In the genomic region with DNA sequence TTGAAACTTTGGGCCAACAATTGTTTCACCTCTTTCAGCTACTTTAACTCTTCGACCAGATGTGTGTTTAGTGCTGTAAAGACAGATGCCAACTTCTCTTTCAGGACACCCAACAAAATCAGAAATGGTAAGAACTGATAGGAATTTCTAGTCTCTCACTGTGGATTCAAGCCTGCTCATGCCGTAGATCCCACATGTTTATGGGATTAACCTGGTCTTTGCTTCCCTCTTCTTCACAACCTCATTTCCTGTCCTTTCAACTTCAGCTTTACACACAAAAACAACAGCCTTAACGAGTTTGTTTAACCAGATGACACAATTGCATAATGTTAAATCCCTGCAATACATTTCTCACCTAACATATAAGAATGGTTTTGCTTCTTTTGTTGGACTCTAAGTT, we compare ENCODE assay signal across 26 cellular contexts.
"Had no signal": no experiment of that assay in that cellular context is flagged by ENCODE, and none has a peak within 500 bp of the region (broad histone marks: within the 10 kb centered on the region; RNA-seq: fewer than 3 reads in every experiment).

No MANE protein-coding gene starts in this region.

- DNase-seq: effector memory CD4-positive, alpha-beta T cell; glutamatergic neuron; immature natural killer cell; left cardiac atrium; left ventricle myocardium inferior; lower lobe of right lung; midbrain; psoas muscle; retina; spleen; stimulated activated CD4-positive, alpha-beta T cell treated with anti-CD3 and anti-CD28 coated beads, Interleukin-15, amount 100 ng/mL, for 24 hours; stimulated activated CD4-positive, alpha-beta T cell treated with anti-CD3 and anti-CD28 coated beads, Interleukin-1b, Interleukin-23, amount 100 ng/mL, for 48 hours; stimulated activated CD4-positive, alpha-beta T cell treated with anti-CD3 and anti-CD28 coated beads, Interleukin-4, amount 100 ng/mL, for 24 hours; tibial artery; upper lobe of left lung; uterus had no signal

- H3K36me3 Mint-ChIP-seq: memory B cell; stimulated activated memory B cell treated with anti-CD40 and anti-IgM and Interleukin-4, amounts not matched to agents 10 μg/mL and 1 μg/mL and 100 μg/mL, for 72 hours had no signal

- H3K27ac Mint-ChIP-seq: immature natural killer cell; memory B cell; natural killer cell treated with Interleukin-12 subunit alpha and Interleukin-12 subunit beta and Interleukin-15 and Interleukin-18, amount 100 ng/mL, for 72 hours; stimulated activated memory B cell treated with anti-CD40 and anti-IgM and Interleukin-4, amounts not matched to agents 10 μg/mL and 1 μg/mL and 100 μg/mL, for 72 hours; stimulated activated naive CD8-positive, alpha-beta T cell treated with anti-CD3 and anti-CD28 coated beads, Interleukin-15, Interleukin-2, amounts not matched to agents 100 ng/mL and 50 ng/mL, for 24 hours had no signal

- H3K4me3 Mint-ChIP-seq: immature natural killer cell; memory B cell; natural killer cell treated with Interleukin-12 subunit alpha and Interleukin-12 subunit beta and Interleukin-15 and Interleukin-18, amount 100 ng/mL, for 72 hours; stimulated activated memory B cell treated with anti-CD40 and anti-IgM and Interleukin-4, amounts not matched to agents 10 μg/mL and 1 μg/mL and 100 μg/mL, for 72 hours; stimulated activated naive CD8-positive, alpha-beta T cell treated with anti-CD3 and anti-CD28 coated beads, Interleukin-15, Interleukin-2, amounts not matched to agents 100 ng/mL and 50 ng/mL, for 24 hours had no signal

- H3K4me3 ChIP-seq: gastroesophageal sphincter, left ventricle myocardium inferior, lower lobe of right lung, psoas muscle, spleen, tibial artery, upper lobe of left lung, uterus had no signal

- H3K9me3 ChIP-seq: gastroesophageal sphincter, left ventricle myocardium inferior, lower lobe of right lung, neutrophil, psoas muscle, spleen, tibial artery, upper lobe of left lung, uterus had no signal

- ATAC-seq: esophagus mucosa; gastroesophageal sphincter; left cardiac atrium; lower lobe of right lung; natural killer cell treated with Interleukin-12 subunit alpha and Interleukin-12 subunit beta and Interleukin-15 and Interleukin-18, amount 100 ng/mL, for 72 hours; psoas muscle; sciatic nerve; stimulated activated memory B cell treated with anti-CD40 and anti-IgM and Interleukin-4, amounts not matched to agents 10 μg/mL and 1 μg/mL and 100 μg/mL, for 72 hours had no signal

- H3K4me1 ChIP-seq: gastroesophageal sphincter, left ventricle myocardium inferior, lower lobe of right lung, psoas muscle, spleen, tibial artery, upper lobe of left lung, uterus had no signal

- H3K27me3 ChIP-seq: gastroesophageal sphincter, neutrophil, spleen, tibial artery, upper lobe of left lung, uterus had no signal

- H3K27me3 Mint-ChIP-seq: memory B cell; natural killer cell treated with Interleukin-12 subunit alpha and Interleukin-12 subunit beta and Interleukin-15 and Interleukin-18, amount 100 ng/mL, for 72 hours; stimulated activated memory B cell treated with anti-CD40 and anti-IgM and Interleukin-4, amounts not matched to agents 10 μg/mL and 1 μg/mL and 100 μg/mL, for 72 hours; stimulated activated naive CD8-positive, alpha-beta T cell treated with anti-CD3 and anti-CD28 coated beads, Interleukin-15, Interleukin-2, amounts not matched to agents 100 ng/mL and 50 ng/mL, for 24 hours had no signal

- H3K4me1 Mint-ChIP-seq: immature natural killer cell; memory B cell; stimulated activated memory B cell treated with anti-CD40 and anti-IgM and Interleukin-4, amounts not matched to agents 10 μg/mL and 1 μg/mL and 100 μg/mL, for 72 hours had no signal

- H3K27ac ChIP-seq: gastroesophageal sphincter, left ventricle myocardium inferior, lower lobe of right lung, neutrophil, psoas muscle, spleen, tibial artery, upper lobe of left lung, uterus had no signal

- FAIRE-seq: endometrium, keratinocyte had no signal

- H3K9me3 Mint-ChIP-seq: stimulated activated memory B cell treated with anti-CD40 and anti-IgM and Interleukin-4, amounts not matched to agents 10 μg/mL and 1 μg/mL and 100 μg/mL, for 72 hours; stimulated activated naive CD8-positive, alpha-beta T cell treated with anti-CD3 and anti-CD28 coated beads, Interleukin-15, Interleukin-2, amounts not matched to agents 100 ng/mL and 50 ng/mL, for 24 hours had no signal

- H3K36me3 ChIP-seq: gastroesophageal sphincter, left ventricle myocardium inferior, lower lobe of right lung, neutrophil, spleen, tibial artery, upper lobe of left lung, uterus had no signal
